12 cellular contexts compared by ENCODE assay signal in genomic region chr4:10002278-10002677, GRCh38.
"Had no signal": no experiment of that assay in that cellular context is flagged by ENCODE, and none has a peak within 500 bp of the region (broad histone marks: within the 10 kb centered on the region; RNA-seq: fewer than 3 reads in every experiment).

No MANE protein-coding gene starts in this region.

- ATAC-seq: activated T-helper 17 cell treated with anti-CD3 and anti-CD28 coated beads, Interleukin-2, amount 50 U/mL, for 72 hours; stimulated activated memory B cell treated with anti-CD40 and anti-IgM and Interleukin-4, amounts not matched to agents 10 μg/mL and 1 μg/mL and 100 μg/mL, for 72 hours had no signal

- H3K9ac ChIP-seq: parathyroid adenoma had no signal

- H3K9me3 ChIP-seq: thyroid gland had no signal

- H3K4me1 ChIP-seq: parathyroid adenoma had no signal

- DNase-seq: activated B cell treated with CpG ODN at 0.5 μM for 24 hours; activated CD4-positive, alpha-beta T cell treated with anti-CD3 and anti-CD28 coated beads for 48 hours; activated naive CD4-positive, alpha-beta T cell treated with anti-CD3 and anti-CD28 coated beads for 36 hours; endodermal cell; head of caudate nucleus; retina; stimulated activated CD4-positive, alpha-beta T cell treated with anti-CD3 and anti-CD28 coated beads, Interleukin-2, amount 100 ng/mL, for 48 hours; thyroid gland had no signal

- H3K36me3 ChIP-seq: thyroid gland had no signal

- H3K27me3 ChIP-seq: thyroid gland had no signal

- H2AFZ ChIP-seq: parathyroid adenoma had no signal

- H3K27ac ChIP-seq: parathyroid adenoma had no signal

- H3K79me2 ChIP-seq: parathyroid adenoma had no signal

- H3K4me3 ChIP-seq: lung, thyroid gland had no signal
